8 cellular contexts compared by ENCODE assay signal in the genomic region with DNA sequence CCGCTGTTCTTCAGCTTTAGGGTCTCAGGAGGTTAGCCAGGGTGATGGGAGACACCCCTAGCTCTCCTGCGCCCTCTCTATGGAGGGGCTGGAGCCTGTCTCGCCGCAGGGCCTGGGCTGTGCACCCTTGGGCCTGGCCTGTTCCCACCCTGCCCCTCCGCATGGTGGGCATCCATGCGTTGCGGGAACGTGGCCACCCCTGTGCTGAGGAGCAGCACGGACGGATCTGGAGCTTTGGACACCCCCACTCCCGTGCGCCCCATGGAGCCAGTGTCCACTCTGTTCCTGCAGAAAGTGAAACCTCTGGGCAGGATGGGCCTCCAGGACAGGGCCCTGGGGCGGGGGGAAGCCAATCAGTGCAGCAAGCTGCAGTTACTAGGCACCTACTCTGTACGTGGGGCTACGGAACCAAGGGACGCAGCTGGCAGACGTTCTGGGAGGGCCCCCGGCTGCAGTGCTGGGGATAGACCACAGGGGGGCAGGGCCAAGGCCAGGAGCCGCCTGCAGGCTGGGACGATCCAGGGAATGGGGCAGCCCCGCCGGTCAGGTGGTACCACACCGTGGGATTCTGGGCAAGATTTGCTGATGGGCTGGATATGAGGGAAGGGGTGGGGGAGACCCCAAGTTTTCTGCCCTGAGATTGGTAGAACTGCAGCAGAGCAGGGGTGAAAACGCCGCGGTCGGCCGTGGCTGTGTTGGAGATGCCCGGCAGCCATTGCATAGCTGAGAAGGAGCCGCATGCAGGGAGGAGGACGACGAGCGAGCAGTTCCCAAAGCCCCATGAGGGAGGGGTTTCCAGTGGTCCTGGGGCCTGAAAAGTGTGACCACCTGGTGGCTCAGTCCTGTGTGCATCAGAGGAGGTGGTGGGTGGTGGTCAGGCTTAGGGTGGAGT. TPM values are rescaled to one million over a fixed set of nuclear protein-coding genes. Genes with fewer than 3 reads are reported as not detected.
DNase-seq lines count a peak whose midpoint lies in the region; ATAC-seq and TF ChIP-seq lines count a peak whose summit lies in the region.

No MANE protein-coding gene starts in this region.

- TF ChIP-seq CTCF in CD8-positive, alpha-beta T cell (IDR thresholded peaks at IDR 0.05) = no peak
- TF ChIP-seq CTCF in HFFc6 (IDR thresholded peaks at IDR 0.05) = peak; percentile 87
- peak; percentile 62 for TF ChIP-seq CTCF in thoracic aorta (IDR thresholded peaks at IDR 0.05)

- peaks cover 11% of the 10 kb centered on the region for H3K27me3 Mint-ChIP-seq in CD8-positive, alpha-beta T cell (ENCODE audit: low read depth)
- peaks cover 45% of the 10 kb centered on the region for H3K27me3 Mint-ChIP-seq in HFFc6 (ENCODE audit: insufficient read depth)
- peaks cover 21 to 65% of the 10 kb centered on the region in 2 donors for H3K27me3 Mint-ChIP-seq in effector memory CD8-positive, alpha-beta T cell

- no peak overlapping the region for H4K5ac ChIP-seq in mesendoderm (ENCODE audit: low read length)

- no peaks in the 10 kb centered on the region for H3K36me3 ChIP-seq in CD8-positive, alpha-beta T cell (ENCODE audit: insufficient read depth, low read length)
- no peaks in the 10 kb centered on the region for H3K36me3 ChIP-seq in mesendoderm (ENCODE audit: control insufficient read depth, insufficient read depth, low read length)
- H3K36me3 ChIP-seq in thoracic aorta = no peaks in the 10 kb centered on the region

- intact Hi-C loops in CD8-positive, alpha-beta T cell (cut with DNase I, micrococcal nuclease) = no loop called here

- CTCF ChIA-PET in CD8-positive, alpha-beta T cell (lab: Charles Lee) = interaction anchor here (0.6 kb wide), 1 partner anchor 29 kb away, joined by 4 read pairs; no protein-coding TSS in a partner anchor

- H2AK5ac ChIP-seq in mesendoderm (ENCODE audit: low read length) = no peak overlapping the region

- H3K23ac ChIP-seq in mesendoderm (ENCODE audit: low read length) = no peak overlapping the region

- H2BK5ac ChIP-seq in mesendoderm (ENCODE audit: low read length) = no peak overlapping the region

- H3K4ac ChIP-seq in mesendoderm (ENCODE audit: low read depth, low read length) = no peak overlapping the region

- H3K79me2 ChIP-seq in mesendoderm (ENCODE audit: control insufficient read depth, insufficient read depth, low read length) = no peaks in the 10 kb centered on the region

- H3K18ac ChIP-seq in mesendoderm (ENCODE audit: low read length) = no peak overlapping the region

- no peak overlapping the region for H3K56ac ChIP-seq in mesendoderm (ENCODE audit: low read length)

- H3K27ac Mint-ChIP-seq in CD8-positive, alpha-beta T cell = no peak overlapping the region
- H3K27ac Mint-ChIP-seq in HFFc6 = no peak overlapping the region
- H3K27ac Mint-ChIP-seq in effector memory CD8-positive, alpha-beta T cell = no peak overlapping the region

- H3K4me3 ChIP-seq in CD8-positive, alpha-beta T cell (ENCODE audit: low read depth, low read length) = no peak overlapping the region
- H3K4me3 ChIP-seq in mesendoderm (ENCODE audit: low read length) (no peak overlapping the region), thoracic aorta (no peak overlapping the region)

- DNase-seq in CD8-positive, alpha-beta T cell = peak in 3 of 7 experiments; percentile 3 to 30 (median 16)
- DNase-seq in HFFc6 = peak; percentile 7
- DNase-seq in activated CD4-positive, alpha-beta T cell treated with anti-CD3 and anti-CD28 coated beads for 1 hour = peak; percentile 15
- DNase-seq in effector memory CD8-positive, alpha-beta T cell = peak; percentile 10 to 23 (median 21)
- DNase-seq in mesendoderm = peak; percentile 60
- no peak for DNase-seq in thoracic aorta (ENCODE audit: low spot score)
- DNase-seq in NK-92 (lab: John Stamatoyannopoulos, UW; ENCODE audit: unreplicated experiment) = no peak

- no peaks in the 10 kb centered on the region for H3K9me3 ChIP-seq in CD8-positive, alpha-beta T cell (ENCODE audit: low read length)
- H3K9me3 ChIP-seq in thoracic aorta = no peaks in the 10 kb centered on the region

- H3K27ac ChIP-seq in CD8-positive, alpha-beta T cell (ENCODE audit: low read depth, low read length) = no peak overlapping the region
- H3K27ac ChIP-seq in mesendoderm (ENCODE audit: low read depth, low read length) (no peak overlapping the region), thoracic aorta (no peak overlapping the region)

- no peaks in the 10 kb centered on the region for H3K27me3 ChIP-seq in CD8-positive, alpha-beta T cell (ENCODE audit: insufficient read depth, low read length)
- H3K27me3 ChIP-seq in mesendoderm (ENCODE audit: insufficient read depth, low read length, poor library complexity) (no peaks in the 10 kb centered on the region), thoracic aorta (replicated peaks; ENCODE audit: insufficient read depth) (no peaks in the 10 kb centered on the region)

- WGBS in mesendoderm (ENCODE audit: extremely low coverage, insufficient coverage, low lambda C conversion rate) = no CpG with 5 or more reads among the region's 33 CpGs

- H4K8ac ChIP-seq in mesendoderm (ENCODE audit: low read depth, low read length) = no peak overlapping the region

- peaks cover 2% of the 10 kb centered on the region for H3K4me1 Mint-ChIP-seq in CD8-positive, alpha-beta T cell (ENCODE audit: low read depth)
- peaks cover 5% of the 10 kb centered on the region; the same call in 1 of the 2 replicates for H3K4me1 Mint-ChIP-seq in HFFc6 (ENCODE audit: low read depth)
- peaks cover 9 to 10% of the 10 kb centered on the region in 2 donors for H3K4me1 Mint-ChIP-seq in effector memory CD8-positive, alpha-beta T cell (ENCODE audit: low read depth in 2 of 2)

- no peaks in the 10 kb centered on the region for H3K4me1 ChIP-seq in CD8-positive, alpha-beta T cell (ENCODE audit: insufficient read depth, low read length)
- H3K4me1 ChIP-seq in mesendoderm (ENCODE audit: control insufficient read depth, low read depth, low read length) (no peaks in the 10 kb centered on the region), thoracic aorta (ENCODE audit: control insufficient read depth in 1 of 2, low read depth in 2 of 2) (peaks cover 0 to 5% of the 10 kb centered on the region in 2 donors)

- peak; percentile 61 for ATAC-seq in CD8-positive, alpha-beta T cell
- ATAC-seq in effector memory CD8-positive, alpha-beta T cell (replicated peaks) = peak; percentile 54
- ATAC-seq in thoracic aorta (ENCODE audit: insufficient number of reproducible peaks, low FRiP score, low read depth) = no peak
- no peak for ATAC-seq in GM18498 (IDR thresholded peaks at IDR 0.05; ENCODE audit: unreplicated experiment)

- H3K79me1 ChIP-seq in mesendoderm (ENCODE audit: low read length) = no peaks in the 10 kb centered on the region

- H3K9ac ChIP-seq in mesendoderm (ENCODE audit: low read length) = no peak overlapping the region

- H3K9me3 Mint-ChIP-seq in CD8-positive, alpha-beta T cell = no peaks in the 10 kb centered on the region
- H3K9me3 Mint-ChIP-seq in HFFc6 = no peaks in the 10 kb centered on the region
- no peaks in the 10 kb centered on the region for H3K9me3 Mint-ChIP-seq in effector memory CD8-positive, alpha-beta T cell

- no peak overlapping the region for H2BK120ac ChIP-seq in mesendoderm (ENCODE audit: low read depth, low read length)

- no peaks in the 10 kb centered on the region for H3K36me3 Mint-ChIP-seq in CD8-positive, alpha-beta T cell
- H3K36me3 Mint-ChIP-seq in HFFc6 (ENCODE audit: low read depth) = no peaks in the 10 kb centered on the region
- H3K36me3 Mint-ChIP-seq in effector memory CD8-positive, alpha-beta T cell (ENCODE audit: insufficient read depth) = peaks cover 4% of the 10 kb centered on the region

- H3K4me3 Mint-ChIP-seq in CD8-positive, alpha-beta T cell = peak overlapping the region; percentile 26
- peak overlapping the region; percentile 71; the same call in 1 of the 2 replicates for H3K4me3 Mint-ChIP-seq in HFFc6
- H3K4me3 Mint-ChIP-seq in effector memory CD8-positive, alpha-beta T cell = peak overlapping the region; percentile 57 to 63

- no peak overlapping the region for H3K4me2 ChIP-seq in mesendoderm (ENCODE audit: low read length)

- H2BK15ac ChIP-seq in mesendoderm (replicated peaks; ENCODE audit: low read depth) = no peak overlapping the region

- POLR2A ChIA-PET in CD8-positive, alpha-beta T cell (lab: Charles Lee) = no interaction called here

RNA-seq across cellular contexts. Expression of a gene that starts 43.3 kb away (rescaled TPM):
- not detected for total RNA-seq in CD8-positive, alpha-beta T cell
- not detected for total RNA-seq in HFFc6 (2021; fragmentation: NEBNext Ultra II Directional; extraction: Animal tissue kit (Norgen Biotek cat#: 25700))
- 0.73 TPM for polyA plus RNA-seq in mesendoderm (2013, experiment 1 of 2)
- polyA plus RNA-seq in mesendoderm (2013, experiment 2 of 2) = 0.73 TPM
- not detected for total RNA-seq in thoracic aorta

RNA-seq across cellular contexts. Expression of a gene that starts 45.7 kb away (rescaled TPM):
- total RNA-seq in CD8-positive, alpha-beta T cell = 10 to 100 TPM; 23.7 to 27.5 TPM
- total RNA-seq in HFFc6 (2021; fragmentation: NEBNext Ultra II Directional; extraction: Animal tissue kit (Norgen Biotek cat#: 25700)) = 10 to 100 TPM; 11.8 to 14.8 (median 14.3) TPM
- 13.8 TPM for polyA plus RNA-seq in mesendoderm (2013, experiment 1 of 2)
- polyA plus RNA-seq in mesendoderm (2013, experiment 2 of 2) = 13.7 TPM
- total RNA-seq in thoracic aorta = 10 to 100 TPM; 22.1 to 24.9 TPM

RNA-seq across cellular contexts. Expression of a gene that starts 56.7 kb away (rescaled TPM):
- total RNA-seq in CD8-positive, alpha-beta T cell = not detected
- not detected for total RNA-seq in HFFc6 (2021; fragmentation: NEBNext Ultra II Directional; extraction: Animal tissue kit (Norgen Biotek cat#: 25700))
- polyA plus RNA-seq in mesendoderm (2013, experiment 1 of 2) = not detected
- not detected for polyA plus RNA-seq in mesendoderm (2013, experiment 2 of 2)
- total RNA-seq in thoracic aorta = not detected

Comparison
In these comparisons a context has a peak if more than half of its experiments do, and no peak if none do; other contexts are left out.
1. ATAC-seq: peak in CD8-positive, alpha-beta T cell (single experiment) and effector memory CD8-positive, alpha-beta T cell (single experiment); none in thoracic aorta (single experiment) and GM18498 (single experiment).
2. DNase-seq: peak in HFFc6 (single experiment), activated CD4-positive, alpha-beta T cell treated with anti-CD3 and anti-CD28 coated beads for 1 hour (single experiment), effector memory CD8-positive, alpha-beta T cell (3 of 3) and mesendoderm (single experiment); none in thoracic aorta (single experiment) and NK-92 (single experiment).
3. Peak in every context shown above with its lines, with median percentiles within 50 percentile points of each other: H3K4me3 Mint-ChIP-seq.